8 cellular contexts compared by ENCODE assay signal in the genomic region with DNA sequence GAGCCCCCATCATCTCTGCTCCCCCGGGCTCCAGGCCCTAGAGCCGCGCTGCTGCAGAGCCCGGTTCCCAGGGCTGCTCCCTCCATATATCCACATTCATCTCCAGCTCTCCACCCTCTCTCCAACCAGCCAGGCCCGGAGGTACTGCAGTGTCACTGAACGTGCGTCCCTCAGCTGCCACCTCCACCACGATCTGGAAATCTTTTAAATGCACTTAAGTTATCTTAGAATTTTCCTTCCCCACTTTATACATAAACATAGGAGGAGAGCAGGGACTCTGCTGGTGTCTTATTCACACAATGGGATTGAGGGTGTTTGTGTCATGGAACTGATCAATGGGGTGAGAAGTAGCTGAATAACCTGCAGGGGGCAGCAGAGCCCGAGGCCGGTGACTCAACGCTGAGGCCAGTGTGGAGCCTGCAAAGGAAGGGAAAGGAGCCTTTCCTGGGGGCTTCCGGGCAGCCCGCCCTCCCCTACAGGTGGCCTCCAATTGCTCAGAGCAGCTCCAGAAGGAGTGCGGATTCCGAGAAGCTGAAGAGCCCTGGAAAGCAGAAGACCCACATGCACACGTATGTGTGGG. TPM values are rescaled to one million over a fixed set of nuclear protein-coding genes. Genes with fewer than 3 reads are reported as not detected.
DNase-seq lines count a peak whose midpoint lies in the region; ATAC-seq, FAIRE-seq and TF ChIP-seq lines count a peak whose summit lies in the region.
"Not testable (repeated sequence)": the region's sequence is repeated elsewhere in the genome, so short reads cannot be mapped to it uniquely, and the experiment has no call there.

No MANE protein-coding gene starts in this region.

- H4K20me1 ChIP-seq in H1 (replicated peaks in 1 of 2; ENCODE audit: control insufficient read depth in 1 of 2, insufficient read depth in 2 of 2, low read length in 2 of 2): not testable (repeated sequence)

- TF ChIP-seq EP300 in H1 (IDR thresholded peaks at IDR 0.05; ENCODE audit: borderline replicate concordance in 1 of 2, low read depth in 2 of 2, low read length in 2 of 2): not testable (repeated sequence)

- H3K27me3 Mint-ChIP-seq in WTC11 (ENCODE audit: low read depth): not testable (repeated sequence)

- not testable (repeated sequence) for H4K91ac ChIP-seq in H1 (replicated peaks; ENCODE audit: insufficient read length, low read length)

- TF ChIP-seq CTCF in GM12864 (IDR thresholded peaks at IDR 0.05; ENCODE audit: low read depth, low read length, missing control alignments) (peak; percentile 29), WTC11 (IDR thresholded peaks at IDR 0.05) (peak; percentile 61), H1 (IDR thresholded peaks at IDR 0.05; ENCODE audit: control extremely low read depth in 1 of 3, insufficient read depth in 1 of 3, low read depth in 1 of 3, low read length in 3 of 3) (peak; percentile 33 to 47 (median 44); a peak in 3 of 4 replicates), upper lobe of right lung (IDR thresholded peaks at IDR 0.05) (peak; percentile 47)

- H3K4me1 Mint-ChIP-seq in WTC11: not testable (repeated sequence)

- not testable (repeated sequence) for H3K9ac ChIP-seq in H1 (replicated peaks in 1 of 4; ENCODE audit: extremely low read depth in 1 of 4, low read depth in 3 of 4, low read length in 3 of 4)

- H2BK5ac ChIP-seq in H1 (ENCODE audit: low read depth, low read length): not testable (repeated sequence)

- H3K79me2 ChIP-seq in H1 (ENCODE audit: control insufficient read depth in 1 of 2, insufficient read depth in 2 of 2, low read length in 2 of 2): not testable (repeated sequence)

- not testable (repeated sequence) for DNase-seq in GM12864 (ENCODE audit: low read depth); left lobe of liver (ENCODE audit: low spot score); upper lobe of right lung
- DNase-seq in NCI-H69 (lab: John Stamatoyannopoulos, UW) (peak; percentile 62), WTC11 (ENCODE audit: low spot score) (peak; percentile 75), activated T-helper 1 cell treated with Interleukin-2 at 50 U/mL for 16 hours (ENCODE audit: low read depth) (peak; percentile 18), H1 (ENCODE audit: low read depth in 1 of 2, low spot score in 2 of 2) (peak in 1 of 2 experiments; percentile 78)
- peak; percentile 34 for DNase-seq in stimulated activated CD4-positive, alpha-beta T cell treated with anti-CD3 and anti-CD28 coated beads, Interleukin-12 subunit alpha, Interleukin-12 subunit beta, amount 100 ng/mL, for 4 hours

- H4K5ac ChIP-seq in H1 (ENCODE audit: insufficient read length, low read depth, low read length): not testable (repeated sequence)

- not testable (repeated sequence) for H3K4me3 Mint-ChIP-seq in WTC11

- H3K23me2 ChIP-seq in H1 (ENCODE audit: low read depth, low read length): not testable (repeated sequence)

- CTCF ChIA-PET in WTC11 (lab: Charles Lee) (interaction anchor here (0.6 to 4.4 kb wide), 31 partner anchors 8 to 485 kb away, joined by 3 to 38 read pairs (median 5); partner anchors contain the start of genes ZNF136, ZNF20, ZNF433 and ZNF439), H1 (lab: Charles Lee; ENCODE audit: partially characterized antibody) (interaction anchor here (0.7 to 12.8 kb wide), 48 partner anchors 9 to 435 kb away, joined by 3 to 169 read pairs (median 4); partner anchors contain the start of genes ZNF20, ZNF440, ZNF491 and ZNF700)

- POLR2A ChIA-PET in WTC11 (lab: Charles Lee): interaction anchor here (0.7 kb wide), 1 partner anchor 916 kb away, joined by 3 read pairs; no protein-coding TSS in a partner anchor
- POLR2A ChIA-PET in H1 (lab: Charles Lee; ENCODE audit: partially characterized antibody): interaction anchor here (0.6 to 11.6 kb wide), 7 partner anchors 45 to 261 kb away, joined by 3 to 65 read pairs (median 5); partner anchors contain the start of genes ZNF20, ZNF700 and ZNF878

- peak; percentile 71 for FAIRE-seq in H1 (lab: Jason Lieb, UNC)

- not testable (repeated sequence) for H3K14ac ChIP-seq in H1 (ENCODE audit: insufficient read length)

- not testable (repeated sequence) for H3K27ac ChIP-seq in H1 (ENCODE audit: low read depth, low read length); upper lobe of right lung

- not testable (repeated sequence) for H3K36me3 ChIP-seq in H1 (ENCODE audit: control insufficient read depth in 2 of 4, insufficient read depth in 4 of 4, low read length in 3 of 4); upper lobe of right lung

- not testable (repeated sequence) for H2AK5ac ChIP-seq in H1 (ENCODE audit: low read depth, low read length)

- not testable (repeated sequence) for H3K4ac ChIP-seq in H1 (replicated peaks; ENCODE audit: insufficient read length, low read depth, low read length)

- peaks cover 12% of the 10 kb centered on the region for H3K9me3 Mint-ChIP-seq in WTC11

- H3K4me2 ChIP-seq in H1 (ENCODE audit: insufficient read depth in 1 of 2, low read depth in 2 of 2, low read length in 2 of 2): not testable (repeated sequence)

- not testable (repeated sequence) for H3K4me1 ChIP-seq in H1 (replicated peaks in 1 of 4; ENCODE audit: control insufficient read depth in 3 of 4, insufficient read depth in 4 of 4, low read length in 3 of 4); upper lobe of right lung

- TF ChIP-seq POLR2A in H1 (IDR thresholded peaks at IDR 0.05; ENCODE audit: control extremely low read depth in 1 of 2, low read depth in 2 of 2, low read length in 2 of 2): not testable (repeated sequence)

- H3K27ac Mint-ChIP-seq in WTC11: not testable (repeated sequence)

- not testable (repeated sequence) for H2BK120ac ChIP-seq in H1 (replicated peaks; ENCODE audit: low read depth, low read length)

- H3K27me3 ChIP-seq in H1 (replicated peaks in 1 of 4; ENCODE audit: control insufficient read depth in 3 of 4, extremely low read depth in 1 of 4, insufficient read depth in 3 of 4, low read length in 3 of 4); upper lobe of right lung: not testable (repeated sequence)

- intact Hi-C loops in upper lobe of right lung (cut with DNase I): not testable (repeated sequence)

- not testable (repeated sequence) for H2AFZ ChIP-seq in H1 (ENCODE audit: low read length)

- H3K36me3 Mint-ChIP-seq in WTC11: not testable (repeated sequence)

- not testable (repeated sequence) for H3K56ac ChIP-seq in H1 (replicated peaks; ENCODE audit: insufficient read length, low read depth, low read length)

- not testable (repeated sequence) for H2BK12ac ChIP-seq in H1 (ENCODE audit: low read depth, low read length)

- not testable (repeated sequence) for H2BK15ac ChIP-seq in H1 (ENCODE audit: low read length)

- ATAC-seq in WTC11: peak; percentile 86
- peak; percentile 59 for ATAC-seq in left lobe of liver
- peak; percentile 61 for ATAC-seq in upper lobe of right lung

- not testable (repeated sequence) for H3K23ac ChIP-seq in H1 (ENCODE audit: insufficient read length)

- not testable (repeated sequence) for H3K9me3 ChIP-seq in H1 (ENCODE audit: insufficient read depth in 2 of 2, low read depth in 1 of 2, low read length in 1 of 2); upper lobe of right lung

- H3K79me1 ChIP-seq in H1 (ENCODE audit: low read depth, low read length): not testable (repeated sequence)

- WGBS in H1 (ENCODE audit: extremely low coverage in 1 of 2, insufficient coverage in 1 of 2, insufficient read length in 1 of 2, insufficient replicate concordance in 2 of 2, low coverage in 1 of 2, low lambda C conversion rate in 2 of 2, missing lambda C conversion rate in 1 of 2), 2 experiments: 64% methylated on average over 16 of the region's 16 CpGs; no CpG with 5 or more reads in 1 of the 2 experiments

- H4K8ac ChIP-seq in H1 (ENCODE audit: extremely low read depth, insufficient read depth, low read length): not testable (repeated sequence)

- peak; percentile 31 to 46 for TF ChIP-seq RAD21 in H1 (IDR thresholded peaks at IDR 0.05 in 1 of 2, conservative IDR thresholded peaks at IDR 0.05 in 1 of 2; ENCODE audit: low read depth in 2 of 2, low read length in 2 of 2)

- H2BK20ac ChIP-seq in H1 (ENCODE audit: low read length): not testable (repeated sequence)

- H3K4me3 ChIP-seq in GM12864 (ENCODE audit: low read depth, low read length); H1 (ENCODE audit: extremely low read depth in 1 of 4, insufficient read depth in 2 of 4, low read depth in 3 of 4, low read length in 4 of 4); upper lobe of right lung: not testable (repeated sequence)

- H3K18ac ChIP-seq in H1 (ENCODE audit: extremely low read depth, low read length): not testable (repeated sequence)

RNA-seq across cellular contexts. Expression of gene ZNF69, which starts 7.8 kb away (rescaled TPM):
- total RNA-seq in WTC11 (2021) (24.5 to 28.7 TPM (median 24.6 TPM) in 3 replicates), left lobe of liver (8.0 TPM), upper lobe of right lung (12.2 TPM)
- 21.2 and 22.8 TPM in 2 replicates for total RNA-seq in H1 (2021; fragmentation: NEBNext Ultra II Directional; extraction: Animal tissue kit (Norgen Biotek cat#: 25700))
- 5.6 and 6.3 TPM in 2 replicates for polyA plus RNA-seq in H1 (2011; rRNA removed)
- 7.9 TPM for polyA plus RNA-seq in H1 (2011; cell fraction: cytosol; rRNA removed)
- polyA plus RNA-seq in H1 (2011; cell fraction: nucleus; rRNA removed): 16.6 TPM
- polyA plus RNA-seq in H1 (2012, experiment 1 of 2): 8.9 to 18.8 TPM (median 11.6 TPM) in 4 replicates
- polyA plus RNA-seq in H1 (2012, experiment 2 of 2): 1.3 TPM
- 10.6 TPM for polyA plus RNA-seq in H1 (2013, experiment 1 of 2)
- polyA plus RNA-seq in H1 (2013, experiment 2 of 2): 8.9 TPM
- 47.7 and 71.3 TPM in 2 replicates for polyA minus RNA-seq in H1 (2011; rRNA and poly(A)+ RNA removed)
- polyA minus RNA-seq in H1 (2011; cell fraction: cytosol; rRNA and poly(A)+ RNA removed): 28.9 TPM
- polyA minus RNA-seq in H1 (2011; cell fraction: nucleus; rRNA and poly(A)+ RNA removed): 168 TPM

RNA-seq across cellular contexts. Expression of gene ZNF439, which starts 31.3 kb away (rescaled TPM):
- total RNA-seq in WTC11 (2021) (5.7 to 8.5 TPM (median 7.2 TPM) in 3 replicates), left lobe of liver (0.60 TPM), upper lobe of right lung (9.4 TPM)
- total RNA-seq in H1 (2021; fragmentation: NEBNext Ultra II Directional; extraction: Animal tissue kit (Norgen Biotek cat#: 25700)): 0.17 TPM in 1 of 2 replicates, not detected in the other
- 0.05 and 0.09 TPM in 2 replicates for polyA plus RNA-seq in H1 (2011; rRNA removed)
- 0.23 TPM for polyA plus RNA-seq in H1 (2011; cell fraction: cytosol; rRNA removed)
- 0.13 TPM for polyA plus RNA-seq in H1 (2011; cell fraction: nucleus; rRNA removed)
- polyA plus RNA-seq in H1 (2012, experiment 1 of 2): 0.08 to 0.19 TPM (median 0.12 TPM) in 3 of 4 replicates, not detected in the other
- polyA plus RNA-seq in H1 (2012, experiment 2 of 2): not detected
- polyA plus RNA-seq in H1 (2013, experiment 1 of 2): 0.30 TPM
- polyA plus RNA-seq in H1 (2013, experiment 2 of 2): 0.31 TPM
- 0.07 and 0.22 TPM in 2 replicates for polyA minus RNA-seq in H1 (2011; rRNA and poly(A)+ RNA removed)
- polyA minus RNA-seq in H1 (2011; cell fraction: cytosol; rRNA and poly(A)+ RNA removed): not detected
- 0.90 TPM for polyA minus RNA-seq in H1 (2011; cell fraction: nucleus; rRNA and poly(A)+ RNA removed)

RNA-seq across cellular contexts. Expression of gene ZNF700, which starts 45.1 kb away (rescaled TPM):
- total RNA-seq in WTC11 (2021): 9.1 to 11.4 TPM (median 10.7 TPM) in 3 replicates
- total RNA-seq in H1 (2021; fragmentation: NEBNext Ultra II Directional; extraction: Animal tissue kit (Norgen Biotek cat#: 25700)): 9.4 and 10.5 TPM in 2 replicates
- 1.5 and 3.0 TPM in 2 replicates for polyA plus RNA-seq in H1 (2011; rRNA removed)
- 4.7 TPM for polyA plus RNA-seq in H1 (2011; cell fraction: cytosol; rRNA removed)
- 2.8 TPM for polyA plus RNA-seq in H1 (2011; cell fraction: nucleus; rRNA removed)
- polyA plus RNA-seq in H1 (2012, experiment 1 of 2): 4.9 to 7.8 TPM (median 6.0 TPM) in 4 replicates
- 0.63 TPM for polyA plus RNA-seq in H1 (2012, experiment 2 of 2)
- polyA plus RNA-seq in H1 (2013, experiment 1 of 2): 4.8 TPM
- 4.3 TPM for polyA plus RNA-seq in H1 (2013, experiment 2 of 2)
- polyA minus RNA-seq in H1 (2011; rRNA and poly(A)+ RNA removed): 5.3 and 10.0 TPM in 2 replicates
- 5.7 TPM for polyA minus RNA-seq in H1 (2011; cell fraction: cytosol; rRNA and poly(A)+ RNA removed)
- 9.8 TPM for polyA minus RNA-seq in H1 (2011; cell fraction: nucleus; rRNA and poly(A)+ RNA removed)
- 5.6 TPM for total RNA-seq in left lobe of liver
- total RNA-seq in upper lobe of right lung: 10.9 TPM
